Comparison of ENCODE assay signal across 25 cellular contexts in the genomic region with DNA sequence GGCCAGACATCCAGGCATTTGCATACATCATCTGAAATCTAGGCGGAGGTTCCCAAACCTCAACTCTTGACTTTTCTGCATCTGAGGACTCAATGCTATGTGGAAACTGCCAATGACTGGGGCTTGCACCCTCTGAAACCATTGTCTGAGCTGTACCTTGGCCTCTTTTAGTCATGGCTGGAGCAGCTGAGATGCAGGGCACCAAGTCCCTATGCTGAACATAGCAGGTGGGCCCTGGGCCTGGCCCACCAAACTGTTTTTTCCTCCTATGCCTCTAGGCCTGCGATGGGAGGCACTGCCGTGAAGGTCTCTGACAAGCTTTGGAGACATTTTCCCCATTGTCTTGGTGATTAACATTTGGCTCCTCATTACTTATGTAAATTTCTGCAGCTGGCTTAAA.
"Had no signal": no experiment of that assay in that cellular context is flagged by ENCODE, and none has a peak within 500 bp of the region (broad histone marks: within the 10 kb centered on the region; RNA-seq: fewer than 3 reads in every experiment).

No MANE protein-coding gene starts in this region.

- H3K4me1 ChIP-seq: colonic mucosa, esophagus muscularis mucosa, esophagus squamous epithelium, foreskin keratinocyte, gastrocnemius medialis, gastroesophageal sphincter, heart left ventricle, heart right ventricle had no signal

- H3K27me3 ChIP-seq: colonic mucosa, esophagus muscularis mucosa, esophagus squamous epithelium, foreskin keratinocyte, gastroesophageal sphincter, hepatocyte had no signal

- H3K4me3 ChIP-seq: colonic mucosa, coronary artery, dorsolateral prefrontal cortex, esophagus muscularis mucosa, esophagus squamous epithelium, gastrocnemius medialis, gastroesophageal sphincter, heart left ventricle, heart right ventricle, hepatocyte had no signal

- H3K4me3 Mint-ChIP-seq: dendritic cell treated with granulocyte-macrophage colony-stimulating factor and Interleukin-4, amounts not matched to agents 40 ng/mL and 50 ng/mL, for 4 days; effector memory CD8-positive, alpha-beta T cell; endodermal cell had no signal

- H3K27ac ChIP-seq: colonic mucosa, coronary artery, dorsolateral prefrontal cortex, epithelial cell of prostate, esophagus muscularis mucosa, esophagus squamous epithelium, foreskin keratinocyte, gastrocnemius medialis, gastroesophageal sphincter, heart left ventricle, heart right ventricle, hepatocyte had no signal

- H3K9me3 Mint-ChIP-seq: dendritic cell treated with granulocyte-macrophage colony-stimulating factor and Interleukin-4, amounts not matched to agents 40 ng/mL and 50 ng/mL, for 4 days; effector memory CD8-positive, alpha-beta T cell had no signal

- H3K27me3 Mint-ChIP-seq: dendritic cell treated with granulocyte-macrophage colony-stimulating factor and Interleukin-4, amounts not matched to agents 40 ng/mL and 50 ng/mL, for 4 days; effector memory CD8-positive, alpha-beta T cell had no signal

- H3K36me3 ChIP-seq: colonic mucosa, esophagus muscularis mucosa, esophagus squamous epithelium, gastrocnemius medialis, gastroesophageal sphincter, heart left ventricle, heart right ventricle had no signal

- H3K4me1 Mint-ChIP-seq: endodermal cell had no signal

- H3K27ac Mint-ChIP-seq: dendritic cell treated with granulocyte-macrophage colony-stimulating factor and Interleukin-4, amounts not matched to agents 40 ng/mL and 50 ng/mL, for 4 days; effector memory CD8-positive, alpha-beta T cell; endodermal cell had no signal

- H3K9me3 ChIP-seq: colonic mucosa, gastroesophageal sphincter had no signal

- DNase-seq: colonic mucosa; cortex of kidney; dermis blood vessel endothelial cell; dorsolateral prefrontal cortex; effector CD4-positive, alpha-beta T cell; effector CD8-positive, alpha-beta T cell; effector memory CD4-positive, alpha-beta T cell; effector memory CD8-positive, alpha-beta T cell; endodermal cell; erythroblast; esophagus squamous epithelium; foreskin fibroblast; foreskin keratinocyte; foreskin melanocyte; gastrocnemius medialis; glutamatergic neuron; head of caudate nucleus; heart left ventricle; heart right ventricle had no signal
